ENCODE assay signal across 18 cellular contexts in genomic region chr5:82942083-82942881, GRCh38.
A peak's percentile ranks its signal among the peaks of the same experiment; 100 is the strongest.
DNase-seq lines count a peak whose midpoint lies in the region; ATAC-seq, FAIRE-seq and TF ChIP-seq lines count a peak whose summit lies in the region.
"Had no signal": no experiment of that assay in that cellular context is flagged by ENCODE, and none has a peak within 500 bp of the region (broad histone marks: within the 10 kb centered on the region; RNA-seq: fewer than 3 reads in every experiment).

No MANE protein-coding gene starts in this region.

- in situ Hi-C loops in KBM-7 (cut with MboI; ENCODE audit: low pct_unique_long_range_greater_than_20kb, low sequenced_read_pairs) = no loop called here

- peak; percentile 61 for ATAC-seq in GM18858 (IDR thresholded peaks at IDR 0.05; ENCODE audit: unreplicated experiment)
- peak; percentile 51 for ATAC-seq in GM21619 (IDR thresholded peaks at IDR 0.05; ENCODE audit: unreplicated experiment)
- ATAC-seq in HG03135 (IDR thresholded peaks at IDR 0.05; ENCODE audit: unreplicated experiment) = no peak
- no peak for ATAC-seq in left colon

- CTCF ChIA-PET in RWPE1 (lab: Yijun Ruan, JAX) = interaction anchor here (0.5 to 0.6 kb wide), 2 partner anchors 360 to 966 kb away, joined by 3 read pairs; no protein-coding TSS in a partner anchor

- POLR2A ChIA-PET in RWPE1 (lab: Yijun Ruan, JAX; ENCODE audit: low non-redundant PET) = no interaction called here

- intact Hi-C loops in left colon (cut with DNase I, micrococcal nuclease) = no loop called here

- FAIRE-seq in colon (lab: Jason Lieb, UNC) = peak; percentile 28
- FAIRE-seq: endothelial cell of umbilical vein, H54 had no signal

- DNase-seq in KBM-7 = peak; percentile 36
- no peak for DNase-seq in RWPE1 (ENCODE audit: low spot score)
- DNase-seq in NCI-H2081 treated with DMSO at 0.1 percent for 48 hours (lab: John Stamatoyannopoulos, UW) = no peak
- no peak for DNase-seq in left colon
- DNase-seq: activated CD8-positive, alpha-beta memory T cell treated with anti-CD3 and anti-CD28 coated beads for 24 hours; CD4-positive, alpha-beta memory T cell; midbrain; NCI-H187 treated with DMSO at 0.1 percent for 48 hours; NCI-H446; SHP77; stimulated activated CD4-positive, alpha-beta T cell treated with anti-CD3 and anti-CD28 coated beads, Interleukin-12 subunit alpha, Interleukin-12 subunit beta, amount 100 ng/mL, for 4 hours; T-helper 2 cell had no signal

- no peak for TF ChIP-seq CTCF in RWPE1 (conservative IDR thresholded peaks at IDR 0.05; ENCODE audit: low read depth)

- no peak overlapping the region for H3K27ac ChIP-seq in RWPE1

Comparison
In these comparisons a context has a peak if more than half of its experiments do, and no peak if none do; other contexts are left out.
1. ATAC-seq: peak in GM18858 (single experiment) and GM21619 (single experiment); none in HG03135 (single experiment) and left colon (single experiment).